7 cellular contexts compared by ENCODE assay signal in genomic region chr17:27745207-27745830, GRCh38. TPM values are rescaled to one million over a fixed set of nuclear protein-coding genes. Genes with fewer than 3 reads are reported as not detected.
DNase-seq lines count a peak whose midpoint lies in the region; FAIRE-seq and TF ChIP-seq lines count a peak whose summit lies in the region.
"Not testable (repeated sequence)": the region's sequence is repeated elsewhere in the genome, so short reads cannot be mapped to it uniquely, and the experiment has no call there.
"Had no signal": no experiment of that assay in that cellular context is flagged by ENCODE, and none has a peak within 500 bp of the region (broad histone marks: within the 10 kb centered on the region; RNA-seq: fewer than 3 reads in every experiment).

No MANE protein-coding gene starts in this region.

- not testable (repeated sequence) for H3K4me1 ChIP-seq in esophagus muscularis mucosa

- FAIRE-seq in urothelium cell line (lab: Jason Lieb, UNC), result peak; percentile 42

- not testable (repeated sequence) for H3K27me3 ChIP-seq in esophagus muscularis mucosa

- DNase-seq in NCI-H82 (lab: John Stamatoyannopoulos, UW), result peak; percentile 56
- peak; percentile 53 for DNase-seq in coronary artery (ENCODE audit: low spot score)
- peak; percentile 53 for DNase-seq in esophagus muscularis mucosa (ENCODE audit: extremely low spot score)
- peak; percentile 48 for DNase-seq in islet precursor cell
- not testable (repeated sequence) for DNase-seq in neural crest cell (ENCODE audit: low read depth, low spot score); urothelium cell line (ENCODE audit: low spot score)

- H3K27me3 Mint-ChIP-seq in neural crest cell (ENCODE audit: low read depth), result not testable (repeated sequence)

- H3K4me1 Mint-ChIP-seq in neural crest cell, result not testable (repeated sequence)

- not testable (repeated sequence) for H3K4me3 ChIP-seq in coronary artery, esophagus muscularis mucosa

- TF ChIP-seq EP300 in esophagus muscularis mucosa (IDR thresholded peaks at IDR 0.05), result not testable (repeated sequence)

- H3K36me3 ChIP-seq in esophagus muscularis mucosa, result not testable (repeated sequence)

- H3K9me3 ChIP-seq in esophagus muscularis mucosa, result not testable (repeated sequence)

- not testable (repeated sequence) for H3K4me3 Mint-ChIP-seq in neural crest cell

- not testable (repeated sequence) for H3K9me3 Mint-ChIP-seq in neural crest cell

- TF ChIP-seq CTCF in coronary artery (IDR thresholded peaks at IDR 0.05); esophagus muscularis mucosa (IDR thresholded peaks at IDR 0.05); neural crest cell (conservative IDR thresholded peaks at IDR 0.05): not testable (repeated sequence)

- not testable (repeated sequence) for H3K36me3 Mint-ChIP-seq in neural crest cell (ENCODE audit: low read depth)

- 77% methylated on average over 12 of the region's 13 CpGs for WGBS in esophagus muscularis mucosa

- TF ChIP-seq POLR2A in esophagus muscularis mucosa (IDR thresholded peaks at IDR 0.05; ENCODE audit: low read depth), result not testable (repeated sequence)

- H3K27ac Mint-ChIP-seq in neural crest cell (ENCODE audit: unreplicated experiment), result peak overlapping the region; percentile 82

- not testable (repeated sequence) for H3K27ac ChIP-seq in coronary artery; esophagus muscularis mucosa (replicated peaks in 1 of 4)

- intact Hi-C loops in esophagus muscularis mucosa (cut with DNase I), result not testable (repeated sequence)

RNA-seq across cellular contexts. Expression of gene NOS2, which starts 55.0 kb away (rescaled TPM):
- total RNA-seq in esophagus muscularis mucosa (under 1 TPM in 3 of 4 donors, not detected in 1; 0.13 to 0.69 (median 0.33) TPM), neural crest cell (0.66 and 0.91 TPM in 2 replicates)
- total RNA-seq: GM23248 had no signal
